In genomic region chr5:108164574-108164973, GRCh38 we compare ENCODE assay signal across 3 cellular contexts.
TF ChIP-seq lines count a peak whose summit lies in the region.

No MANE protein-coding gene starts in this region.

TF ChIP-seq in HepG2, 621 proteins besides CTCF, POLR2A, EP300 and RAD21:
- TF ChIP-seq CEBPB (IDR thresholded peaks at IDR 0.05; ENCODE audit: borderline replicate concordance, low read depth, low read length) (peak; percentile 60; the same call in 1 of the 2 replicates), SAFB2 (CRISPR knock-in tag; IDR thresholded peaks at IDR 0.05; ENCODE audit: borderline replicate concordance, low read depth) (no peak)

TF ChIP-seq in Ishikawa, 13 proteins besides CTCF, POLR2A, EP300 and RAD21:
- no peak for TF ChIP-seq EGR1 (IDR thresholded peaks at IDR 0.05)
- peak; percentile 61; the same call in 1 of the 2 replicates for TF ChIP-seq CEBPB (IDR thresholded peaks at IDR 0.05)

TF ChIP-seq in H1, 55 proteins besides CTCF, POLR2A, EP300 and RAD21:
- TF ChIP-seq KDM5A (IDR thresholded peaks at IDR 0.05; ENCODE audit: low read length) (no peak), JUND (IDR thresholded peaks at IDR 0.05; ENCODE audit: low read length) (no peak), CEBPB (IDR thresholded peaks at IDR 0.05; ENCODE audit: low read depth, low read length) (peak; percentile 67; the same call in 1 of the 2 replicates), YY1 (IDR thresholded peaks at IDR 0.05; ENCODE audit: low read depth, low read length) (no peak), CHD2 (IDR thresholded peaks at IDR 0.05; ENCODE audit: low read length) (no peak), TAF7 (optimal IDR thresholded peaks at IDR 0.05; ENCODE audit: borderline replicate concordance, low read depth, low read length) (no peak), FOSL1 (IDR thresholded peaks at IDR 0.05; ENCODE audit: insufficient read depth, low read depth, low read length) (no peak), EZH2 (IDR thresholded peaks at IDR 0.05; ENCODE audit: low read depth, low read length, severe bottlenecking) (no peak), RXRA (IDR thresholded peaks at IDR 0.05; ENCODE audit: insufficient read depth, low read depth, low read length) (no peak)
TF ChIP-seq in H1: peak in this region for 1.
